1 cellular context compared by ENCODE assay signal in genomic region chr20:37737806-37738442, GRCh38.
TF ChIP-seq lines count a peak whose summit lies in the region.

No MANE protein-coding gene starts in this region.

TF ChIP-seq in HepG2, 621 proteins besides CTCF, POLR2A, EP300 and RAD21:
- no peak for TF ChIP-seq CENPT (CRISPR knock-in tag; IDR thresholded peaks at IDR 0.05; ENCODE audit: low read depth)
- TF ChIP-seq ZNF615 (CRISPR knock-in tag; IDR thresholded peaks at IDR 0.05; ENCODE audit: borderline replicate concordance): peak; percentile 97; the same call in 1 of the 2 replicates
